Comparison of ENCODE assay signal across 8 cellular contexts in the genomic region with DNA sequence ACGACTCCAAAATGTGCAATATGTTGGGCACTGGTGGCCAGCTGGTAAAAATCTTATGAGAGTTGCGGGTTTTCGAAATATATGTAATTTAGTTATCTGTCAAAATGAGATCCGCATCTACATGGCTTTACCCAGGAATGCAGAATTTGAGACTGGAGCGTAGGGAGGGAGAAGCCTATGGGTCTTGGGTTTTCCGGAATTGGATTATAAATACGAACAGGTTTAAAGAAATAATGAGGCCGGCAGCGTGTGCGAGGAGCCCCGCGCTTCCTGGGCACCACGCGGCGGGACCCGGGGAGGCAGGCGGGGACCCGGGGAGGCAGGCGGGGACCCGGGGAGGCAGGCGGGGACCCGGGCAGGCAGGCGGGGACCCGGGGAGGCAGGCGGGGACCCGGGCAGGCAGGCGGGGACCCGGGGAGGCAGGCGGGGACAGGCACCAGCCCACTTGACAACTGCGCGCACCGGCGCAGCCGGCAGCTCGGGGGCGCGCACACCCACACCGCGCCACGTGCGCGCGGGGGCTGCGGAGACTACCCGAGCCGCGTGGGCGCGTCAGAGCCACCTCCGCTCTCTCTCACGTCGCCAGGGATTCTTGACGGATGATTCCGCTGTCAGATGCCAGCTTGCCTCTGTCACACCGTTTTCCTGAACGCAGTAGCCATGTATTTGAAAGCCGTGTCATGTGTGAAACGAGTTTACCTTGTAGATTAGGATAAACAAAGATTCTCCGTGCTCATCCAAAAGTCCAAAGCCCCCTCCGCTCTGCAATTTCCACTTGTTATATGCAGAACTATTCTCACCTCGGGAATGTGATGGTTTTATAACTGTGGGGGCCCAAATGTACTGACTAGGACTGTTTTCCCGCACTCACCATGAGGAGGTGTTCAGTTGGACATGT. TPM values are rescaled to one million over a fixed set of nuclear protein-coding genes. Genes with fewer than 3 reads are reported as not detected.
A peak's percentile ranks its signal among the peaks of the same experiment; 100 is the strongest.
DNase-seq lines count a peak whose midpoint lies in the region; ATAC-seq and TF ChIP-seq lines count a peak whose summit lies in the region.

No MANE protein-coding gene starts in this region.

- peaks cover 8% of the 10 kb centered on the region for H3K4me1 Mint-ChIP-seq in activated CD8-positive, alpha-beta T cell treated with anti-CD3 and anti-CD28 coated beads, Interleukin-2, amount 10 ng/mL, durations not matched to agents 7 days and 5 days (ENCODE audit: low read depth)
- H3K4me1 Mint-ChIP-seq in mesothelial cell of epicardium: peaks cover 2% of the 10 kb centered on the region

- CTCF ChIA-PET in activated CD8-positive, alpha-beta T cell treated with anti-CD3 and anti-CD28 coated beads, Interleukin-2, amount 10 ng/mL, durations not matched to agents 7 days and 5 days (lab: Charles Lee): interaction anchor here (1.1 kb wide), 1 partner anchor 124 kb away, joined by 3 read pairs; no protein-coding TSS in a partner anchor

- TF ChIP-seq CTCF in GM12865 (IDR thresholded peaks at IDR 0.05; ENCODE audit: insufficient read depth, low read depth, low read length, missing control alignments) (no peak), mesothelial cell of epicardium (IDR thresholded peaks at IDR 0.05; ENCODE audit: unreplicated experiment) (no peak)

- peak overlapping the region; percentile 26 for H3K27ac Mint-ChIP-seq in activated CD8-positive, alpha-beta T cell treated with anti-CD3 and anti-CD28 coated beads, Interleukin-2, amount 10 ng/mL, durations not matched to agents 7 days and 5 days
- no peak overlapping the region for H3K27ac Mint-ChIP-seq in mesothelial cell of epicardium

- DNase-seq in GM12865 (ENCODE audit: low read depth) (peak; percentile 81), NCI-H2227 (lab: John Stamatoyannopoulos, UW; ENCODE audit: unreplicated experiment) (peak; percentile 56), mesothelial cell of epicardium (ENCODE audit: low spot score in 2 of 2, unreplicated experiment in 2 of 2) (peak in 1 of 2 experiments; percentile 43)
- peak; percentile 59 for DNase-seq in activated CD8-positive, alpha-beta T cell treated with anti-CD3 and anti-CD28 coated beads, Interleukin-2, amount 10 ng/mL, durations not matched to agents 7 days and 5 days
- peak; percentile 53 for DNase-seq in effector CD4-positive, alpha-beta T cell
- peak; percentile 59 to 64 for DNase-seq in stimulated activated CD8-positive, alpha-beta memory T cell treated with anti-CD3 and anti-CD28 coated beads, Interleukin-15, amount 100 ng/mL, for 4 hours (ENCODE audit: low read depth in 2 of 2)

- ATAC-seq in HG02763 (IDR thresholded peaks at IDR 0.05; ENCODE audit: unreplicated experiment): peak; percentile 49
- peak; percentile 95 for ATAC-seq in activated CD8-positive, alpha-beta T cell treated with anti-CD3 and anti-CD28 coated beads, Interleukin-2, amount 10 ng/mL, durations not matched to agents 7 days and 5 days
- no peak for ATAC-seq in HG03039 (IDR thresholded peaks at IDR 0.05; ENCODE audit: unreplicated experiment)

- POLR2A ChIA-PET in activated CD8-positive, alpha-beta T cell treated with anti-CD3 and anti-CD28 coated beads, Interleukin-2, amount 10 ng/mL, durations not matched to agents 7 days and 5 days (lab: Charles Lee): interaction anchor here (1.0 to 1.2 kb wide), 2 partner anchors 51 to 55 kb away, joined by 3 to 4 read pairs; a partner anchor contains a TSS

- H3K4me3 Mint-ChIP-seq in activated CD8-positive, alpha-beta T cell treated with anti-CD3 and anti-CD28 coated beads, Interleukin-2, amount 10 ng/mL, durations not matched to agents 7 days and 5 days: peak overlapping the region; percentile 74
- peak overlapping the region; percentile 76 for H3K4me3 Mint-ChIP-seq in mesothelial cell of epicardium

- H3K4me3 ChIP-seq in GM12865 (ENCODE audit: low read depth, low read length): peak overlapping the region; percentile 46

- H3K9me3 Mint-ChIP-seq in activated CD8-positive, alpha-beta T cell treated with anti-CD3 and anti-CD28 coated beads, Interleukin-2, amount 10 ng/mL, durations not matched to agents 7 days and 5 days (ENCODE audit: insufficient read depth): no peaks in the 10 kb centered on the region
- no peaks in the 10 kb centered on the region for H3K9me3 Mint-ChIP-seq in mesothelial cell of epicardium

- no peaks in the 10 kb centered on the region for H3K36me3 Mint-ChIP-seq in activated CD8-positive, alpha-beta T cell treated with anti-CD3 and anti-CD28 coated beads, Interleukin-2, amount 10 ng/mL, durations not matched to agents 7 days and 5 days (ENCODE audit: low read depth)
- no peaks in the 10 kb centered on the region for H3K36me3 Mint-ChIP-seq in mesothelial cell of epicardium

- H3K27me3 Mint-ChIP-seq in activated CD8-positive, alpha-beta T cell treated with anti-CD3 and anti-CD28 coated beads, Interleukin-2, amount 10 ng/mL, durations not matched to agents 7 days and 5 days (ENCODE audit: low read depth): peaks cover 12% of the 10 kb centered on the region
- H3K27me3 Mint-ChIP-seq in mesothelial cell of epicardium (ENCODE audit: low read depth): peaks cover 26% of the 10 kb centered on the region

RNA-seq across cellular contexts. Expression of a gene that starts 54.3 kb away (rescaled TPM):
- 100 to 1,000 TPM; 432 to 435 TPM for total RNA-seq in activated CD8-positive, alpha-beta T cell treated with anti-CD3 and anti-CD28 coated beads, Interleukin-2, amount 10 ng/mL, durations not matched to agents 7 days and 5 days
- total RNA-seq in mesothelial cell of epicardium: 423 to 436 TPM (median 424 TPM) in 3 replicates
